In the genomic region with DNA sequence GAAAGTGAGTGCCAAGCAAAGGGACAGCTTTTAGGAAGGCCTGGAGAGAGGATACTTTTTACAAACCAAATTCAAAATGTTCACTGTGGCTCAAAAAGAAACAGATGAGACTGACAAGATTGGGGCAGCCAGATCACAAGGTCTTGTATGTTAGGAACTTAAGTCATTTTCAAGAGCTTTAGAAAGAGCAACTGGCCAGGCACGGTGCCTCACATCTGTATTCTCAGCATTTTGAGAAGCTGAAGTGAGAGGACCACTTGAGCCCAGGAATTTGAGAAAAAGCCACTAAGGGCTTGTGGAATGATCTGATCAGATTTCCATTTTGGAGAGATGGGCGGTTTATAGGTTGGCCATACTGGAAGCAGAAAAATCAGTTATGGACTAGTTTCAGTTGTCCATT, we compare ENCODE assay signal across 23 cellular contexts. TPM values are rescaled to one million over a fixed set of nuclear protein-coding genes. Genes with fewer than 3 reads are reported as not detected.
DNase-seq lines count a peak whose midpoint lies in the region; ATAC-seq and TF ChIP-seq lines count a peak whose summit lies in the region.
"Had no signal": no experiment of that assay in that cellular context is flagged by ENCODE, and none has a peak within 500 bp of the region (broad histone marks: within the 10 kb centered on the region; RNA-seq: fewer than 3 reads in every experiment).

No MANE protein-coding gene starts in this region.

- 80% methylated on average over 2 of the region's 2 CpGs for WGBS in hepatocyte (ENCODE audit: low lambda C conversion rate, missing lambda C conversion rate)

- no peaks in the 10 kb centered on the region for H3K27me3 ChIP-seq in PC-9 (ENCODE audit: insufficient read depth, low read depth)
- H3K27me3 ChIP-seq in hepatocyte = no peaks in the 10 kb centered on the region
- H3K27me3 ChIP-seq: Peyer's patch, sigmoid colon had no signal

- no peak overlapping the region for H2AFZ ChIP-seq in PC-9
- no peak overlapping the region for H2AFZ ChIP-seq in hepatocyte

- POLR2A ChIA-PET in PC-9 (lab: Charles Lee; ENCODE audit: unreplicated experiment) = no interaction called here

- H3K4me3 Mint-ChIP-seq in Calu3 (ENCODE audit: low read depth, unreplicated experiment) = peak overlapping the region; percentile 27
- H3K4me3 Mint-ChIP-seq in nephron progenitor cell = no peak overlapping the region
- H3K4me3 Mint-ChIP-seq: stimulated activated naive CD8-positive, alpha-beta T cell treated with anti-CD3 and anti-CD28 coated beads, Interleukin-15, Interleukin-2, amounts not matched to agents 100 ng/mL and 50 ng/mL, for 24 hours had no signal

- H3K9me3 ChIP-seq in PC-9 (ENCODE audit: insufficient read depth, low read depth) = no peaks in the 10 kb centered on the region
- H3K9me3 ChIP-seq in hepatocyte (ENCODE audit: low read depth) = no peaks in the 10 kb centered on the region
- H3K9me3 ChIP-seq: mucosa of descending colon, Peyer's patch, sigmoid colon had no signal

- no peak for ATAC-seq in GM18873 (IDR thresholded peaks at IDR 0.05; ENCODE audit: low FRiP score, unreplicated experiment)

- no peaks in the 10 kb centered on the region for H3K36me3 ChIP-seq in PC-9 (ENCODE audit: low read depth)
- H3K36me3 ChIP-seq in hepatocyte (replicated peaks; ENCODE audit: insufficient read depth, low read depth) = no peaks in the 10 kb centered on the region
- H3K36me3 ChIP-seq: Peyer's patch, sigmoid colon had no signal

- H3K4me2 ChIP-seq in PC-9 (no peak overlapping the region), hepatocyte (peak overlapping the region; percentile 59)

- BruUV-seq in Calu3 (replicated peaks; lab: Mats Ljungman, UMichigan) (no TSS peak), PC-9 (replicated peaks; lab: Mats Ljungman, UMichigan) (no TSS peak)

- H3K36me3 Mint-ChIP-seq in Calu3 (ENCODE audit: insufficient read depth, unreplicated experiment) = no peaks in the 10 kb centered on the region
- H3K36me3 Mint-ChIP-seq in nephron progenitor cell (ENCODE audit: low read depth) = peaks cover 6% of the 10 kb centered on the region

- CTCF ChIA-PET in Calu3 (lab: Charles Lee) (interaction anchor here (0.7 kb wide), 1 partner anchor 793 kb away, joined by 4 read pairs; no protein-coding TSS in a partner anchor), PC-9 (lab: Charles Lee) (no interaction called here)

- H4K20me1 ChIP-seq in PC-9 (ENCODE audit: insufficient read depth) (peaks cover 28% of the 10 kb centered on the region; the same call in 1 of the 2 replicates), hepatocyte (ENCODE audit: insufficient read depth, poor library complexity, severe bottlenecking) (peaks cover 40% of the 10 kb centered on the region)

- H3K27me3 Mint-ChIP-seq in Calu3 (ENCODE audit: unreplicated experiment) = no peaks in the 10 kb centered on the region
- no peaks in the 10 kb centered on the region for H3K27me3 Mint-ChIP-seq in nephron progenitor cell (ENCODE audit: low read depth, poor library complexity)
- H3K27me3 Mint-ChIP-seq: stimulated activated naive CD8-positive, alpha-beta T cell treated with anti-CD3 and anti-CD28 coated beads, Interleukin-15, Interleukin-2, amounts not matched to agents 100 ng/mL and 50 ng/mL, for 24 hours had no signal

- H3K27ac Mint-ChIP-seq in Calu3 (ENCODE audit: unreplicated experiment) = peak overlapping the region; percentile 31
- peak overlapping the region; percentile 83 for H3K27ac Mint-ChIP-seq in nephron progenitor cell
- H3K27ac Mint-ChIP-seq: stimulated activated naive CD8-positive, alpha-beta T cell treated with anti-CD3 and anti-CD28 coated beads, Interleukin-15, Interleukin-2, amounts not matched to agents 100 ng/mL and 50 ng/mL, for 24 hours had no signal

- H3F3A ChIP-seq in PC-9 (ENCODE audit: insufficient read depth, low read depth) = peaks cover 12% of the 10 kb centered on the region

- DNase-seq in Calu3 = no peak
- no peak for DNase-seq in PC-9
- DNase-seq in hepatocyte (ENCODE audit: low spot score) = no peak
- DNase-seq in nephron progenitor cell = no peak
- no peak for DNase-seq in NCI-H2029 treated with DMSO at 0.1 percent for 48 hours (lab: John Stamatoyannopoulos, UW)
- DNase-seq in NOMO-1 treated with dmso at 0.1 percent for 144 hours (lab: John Stamatoyannopoulos, UW; ENCODE audit: unreplicated experiment) = no peak
- no peak for DNase-seq in NCI-H526 treated with DMSO at 0.1 percent for 48 hours (lab: John Stamatoyannopoulos, UW)
- DNase-seq: activated CD4-positive, CD25-positive, alpha-beta regulatory T cell treated with anti-CD3 and anti-CD28 coated beads, Interleukin-2, amount 50 U/mL, for 72 hours; activated gamma-delta T cell; amniotic stem cell; central memory CD4-positive, alpha-beta T cell; effector CD8-positive, alpha-beta T cell; HCEC 1CT; hippocampal formation; mucosa of descending colon; NCI-H2171; NCI-H82; nucleus accumbens; sigmoid colon; stimulated activated CD4-positive, alpha-beta T cell treated with anti-CD3 and anti-CD28 coated beads, Interleukin-1b, Interleukin-23, amount 100 ng/mL, for 48 hours had no signal

- H3K9me2 ChIP-seq in PC-9 (ENCODE audit: insufficient read depth) = no peaks in the 10 kb centered on the region
- H3K9me2 ChIP-seq in hepatocyte (replicated peaks; ENCODE audit: insufficient read depth) = no peaks in the 10 kb centered on the region

- H3K4me1 Mint-ChIP-seq in Calu3 (ENCODE audit: low read depth, unreplicated experiment) (peaks cover 27% of the 10 kb centered on the region), nephron progenitor cell (peaks cover 10% of the 10 kb centered on the region)

- intact Hi-C loops in Calu3 (cut with micrococcal nuclease; ENCODE audit: unreplicated experiment) = no loop called here
- intact Hi-C loops in PC-9 (cut with micrococcal nuclease; ENCODE audit: unreplicated experiment) = no loop called here

- H3K9me3 Mint-ChIP-seq in Calu3 (ENCODE audit: low read depth, unreplicated experiment) (no peaks in the 10 kb centered on the region), nephron progenitor cell (no peaks in the 10 kb centered on the region)
- H3K9me3 Mint-ChIP-seq: stimulated activated naive CD8-positive, alpha-beta T cell treated with anti-CD3 and anti-CD28 coated beads, Interleukin-15, Interleukin-2, amounts not matched to agents 100 ng/mL and 50 ng/mL, for 24 hours had no signal

- TF ChIP-seq CTCF in Calu3 (IDR thresholded peaks at IDR 0.05; ENCODE audit: unreplicated experiment) (no peak), PC-9 (conservative IDR thresholded peaks at IDR 0.05) (no peak), hepatocyte (IDR thresholded peaks at IDR 0.05; ENCODE audit: poor library complexity) (no peak), nephron progenitor cell (IDR thresholded peaks at IDR 0.05) (no peak)

- H3K4me1 ChIP-seq in PC-9 (replicated peaks; ENCODE audit: insufficient read depth) (0 out of 2 replicates have a peak, but pooled peaks cover 6% of the 10 kb centered on the region), hepatocyte (ENCODE audit: insufficient read depth) (peaks cover 6% of the 10 kb centered on the region)

- H3K4me3 ChIP-seq in PC-9 (no peak overlapping the region), hepatocyte (no peak overlapping the region)
- H3K4me3 ChIP-seq: mucosa of descending colon, Peyer's patch, sigmoid colon had no signal

- H3K79me2 ChIP-seq in PC-9 (ENCODE audit: low read depth) (peaks cover 58% of the 10 kb centered on the region), hepatocyte (peaks cover 84% of the 10 kb centered on the region)

- H3K27ac ChIP-seq in PC-9 (peak overlapping the region; percentile 10; the same call in 1 of the 2 replicates), hepatocyte (peak overlapping the region; percentile 55)
- H3K27ac ChIP-seq: Peyer's patch had no signal

RNA-seq across cellular contexts. Expression of a gene that starts 17.2 kb away (rescaled TPM):
- total RNA-seq in Calu3 (2022) = 126 and 129 TPM in 2 replicates
- total RNA-seq in PC-9 (2021) = 40.8 and 51.8 TPM in 2 replicates
- 70.1 and 82.7 TPM in 2 replicates for total RNA-seq in hepatocyte
- polyA plus RNA-seq in hepatocyte = 26.5 and 35.1 TPM in 2 replicates

RNA-seq across cellular contexts. Expression of a gene that starts 49.9 kb away (rescaled TPM):
- 351 and 365 TPM in 2 replicates for total RNA-seq in Calu3 (2022)
- 115 and 172 TPM in 2 replicates for total RNA-seq in PC-9 (2021)
- total RNA-seq in hepatocyte = 50.9 and 63.2 TPM in 2 replicates
- polyA plus RNA-seq in hepatocyte = 106 and 122 TPM in 2 replicates
